Comparison of ENCODE assay signal across 11 cellular contexts in the genomic region with DNA sequence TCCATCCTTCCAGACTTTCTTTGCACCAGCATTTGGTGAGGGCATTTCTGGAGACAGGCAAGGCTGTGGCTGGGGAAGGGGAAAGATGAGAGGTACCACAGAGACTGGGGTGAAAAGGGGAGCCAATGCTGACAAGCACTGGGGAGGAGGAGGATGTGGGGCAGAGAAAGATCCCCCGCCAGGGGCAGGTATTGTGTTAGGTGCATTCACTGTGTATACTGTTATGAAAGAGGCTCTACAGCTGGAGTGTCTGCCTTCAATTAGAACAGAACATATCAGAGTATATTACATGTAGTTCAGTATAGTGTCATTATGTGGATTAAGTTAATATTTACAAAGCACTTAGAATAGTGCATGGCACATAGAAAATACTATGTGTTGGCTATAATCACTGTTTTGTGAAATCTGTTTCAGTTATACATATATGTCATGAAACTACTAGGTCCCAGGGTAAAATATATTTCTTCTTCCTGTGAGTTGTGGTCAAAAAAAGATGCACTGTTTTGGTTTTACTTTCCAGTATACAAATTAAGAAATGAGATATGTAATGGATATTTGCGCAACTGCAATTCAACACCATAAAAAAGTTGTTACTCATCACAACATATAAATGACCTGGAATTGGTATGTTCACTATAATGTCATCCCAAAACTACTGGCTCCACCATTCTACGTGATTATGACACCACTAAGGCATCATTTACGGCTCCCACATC. TPM values are rescaled to one million over a fixed set of nuclear protein-coding genes. Genes with fewer than 3 reads are reported as not detected.
A peak's percentile ranks its signal among the peaks of the same experiment; 100 is the strongest.
DNase-seq lines count a peak whose midpoint lies in the region; ATAC-seq and TF ChIP-seq lines count a peak whose summit lies in the region.
"Had no signal": no experiment of that assay in that cellular context is flagged by ENCODE, and none has a peak within 500 bp of the region (broad histone marks: within the 10 kb centered on the region; RNA-seq: fewer than 3 reads in every experiment).

No MANE protein-coding gene starts in this region.

- in situ Hi-C loops in gastrocnemius medialis (cut with MboI; ENCODE audit: low sequenced_read_pairs in 4 of 4): no loop called here

- H3K36me3 Mint-ChIP-seq in T-cell: no peaks in the 10 kb centered on the region

- H3K27me3 Mint-ChIP-seq in T-cell: no peaks in the 10 kb centered on the region
- H3K27me3 Mint-ChIP-seq: stimulated activated naive CD8-positive, alpha-beta T cell treated with anti-CD3 and anti-CD28 coated beads, Interleukin-15, Interleukin-2, amounts not matched to agents 100 ng/mL and 50 ng/mL, for 24 hours had no signal

- H3K4me1 Mint-ChIP-seq in T-cell: peaks cover 31 to 45% (median 34%) of the 10 kb centered on the region in 3 donors

- ATAC-seq in GM18858 (IDR thresholded peaks at IDR 0.05; ENCODE audit: unreplicated experiment) (peak; percentile 72), GM21717 (IDR thresholded peaks at IDR 0.05; ENCODE audit: unreplicated experiment) (peak; percentile 71), HG03439 (IDR thresholded peaks at IDR 0.05; ENCODE audit: unreplicated experiment) (peak; percentile 64), gastrocnemius medialis (no peak), T-cell (replicated peaks in 1 of 4) (no peak)

- POLR2A ChIA-PET in T-cell (lab: Charles Lee): interaction anchor here in 1 of 2 donors (0.6 kb wide), 1 partner anchor 715 kb away, joined by 3 read pairs; no protein-coding TSS in a partner anchor

- TF ChIP-seq POLR2A in gastrocnemius medialis (IDR thresholded peaks at IDR 0.05): no peak

- intact Hi-C loops in gastrocnemius medialis (cut with DNase I; ENCODE audit: low total_unique reads): no loop called here

- H3K4me3 Mint-ChIP-seq in T-cell: no peak overlapping the region
- H3K4me3 Mint-ChIP-seq: stimulated activated naive CD8-positive, alpha-beta T cell treated with anti-CD3 and anti-CD28 coated beads, Interleukin-15, Interleukin-2, amounts not matched to agents 100 ng/mL and 50 ng/mL, for 24 hours had no signal

- TF ChIP-seq CTCF in gastrocnemius medialis (IDR thresholded peaks at IDR 0.05 in 4 of 5, conservative IDR thresholded peaks at IDR 0.05 in 1 of 5): no peak

- no peaks in the 10 kb centered on the region for H3K9me3 Mint-ChIP-seq in T-cell
- H3K9me3 Mint-ChIP-seq: stimulated activated naive CD8-positive, alpha-beta T cell treated with anti-CD3 and anti-CD28 coated beads, Interleukin-15, Interleukin-2, amounts not matched to agents 100 ng/mL and 50 ng/mL, for 24 hours had no signal

- no peak overlapping the region for H3K27ac Mint-ChIP-seq in T-cell
- H3K27ac Mint-ChIP-seq: stimulated activated naive CD8-positive, alpha-beta T cell treated with anti-CD3 and anti-CD28 coated beads, Interleukin-15, Interleukin-2, amounts not matched to agents 100 ng/mL and 50 ng/mL, for 24 hours had no signal

- peaks cover 0 to 33% of the 10 kb centered on the region in 2 donors for H3K4me1 ChIP-seq in gastrocnemius medialis

- H3K27me3 ChIP-seq in gastrocnemius medialis: no peaks in the 10 kb centered on the region

- peak; percentile 63 for DNase-seq in fibroblast of gingiva (ENCODE audit: low read depth)
- no peak for DNase-seq in activated effector memory CD4-positive, alpha-beta T cell treated with Interleukin-2 at 50 U/mL for 16 hours
- DNase-seq in gastrocnemius medialis: no peak
- no peak for DNase-seq in kidney tubule cell (ENCODE audit: low spot score)
- DNase-seq in T-cell: no peak
- DNase-seq: DND-41, retina had no signal

- H3K4me3 ChIP-seq in gastrocnemius medialis: no peak overlapping the region

- CTCF ChIA-PET in T-cell (lab: Charles Lee): no interaction called here

- no peak overlapping the region for H3K27ac ChIP-seq in gastrocnemius medialis

- H3K9me3 ChIP-seq in gastrocnemius medialis: no peaks in the 10 kb centered on the region

- H3K36me3 ChIP-seq in gastrocnemius medialis: no peaks in the 10 kb centered on the region

RNA-seq across cellular contexts. Expression of a gene that starts 8.4 kb away (rescaled TPM):
- 1 to 10 TPM; 3.3 to 5.1 (median 3.8) TPM for total RNA-seq in gastrocnemius medialis
- 10 to 100 TPM; 10.1 to 25.2 (median 19.9) TPM for total RNA-seq in T-cell

RNA-seq across cellular contexts. Expression of a gene that starts 29.7 kb away (rescaled TPM):
- total RNA-seq in gastrocnemius medialis: 10 to 100 TPM; 20.0 to 30.1 (median 27.5) TPM
- total RNA-seq in T-cell: 1 to 10 TPM; 1.2 to 3.5 (median 2.5) TPM

RNA-seq across cellular contexts. Expression of a gene that starts 39.7 kb away (rescaled TPM):
- under 1 TPM in 2 of 4 donors, not detected in 2; 0.29 to 0.46 TPM for total RNA-seq in gastrocnemius medialis
- 1 to 10 TPM in 2 of 5 donors, under 1 TPM in 3; 0.66 to 1.6 (median 0.98) TPM for total RNA-seq in T-cell

RNA-seq across cellular contexts. Expression of a gene that starts 52.0 kb away (rescaled TPM):
- total RNA-seq in gastrocnemius medialis (under 1 TPM in 2 of 4 donors, not detected in 2; 0.51 to 0.52 TPM), T-cell (10 to 100 TPM in 1 of 5 donors, 1 to 10 TPM in 1, under 1 TPM in 3; 0.26 to 11.0 (median 0.89) TPM)

Comparison
In these comparisons a context has a peak if more than half of its experiments do, and no peak if none do; other contexts are left out.
1. ATAC-seq: peak in GM18858 (single experiment), GM21717 (single experiment) and HG03439 (single experiment); none in gastrocnemius medialis (0 of 2) and T-cell (0 of 4).
2. RNA of a gene that starts 29.7 kb away (total RNA-seq): 20.0 to 30.1 TPM in gastrocnemius medialis; 1.2 to 3.5 TPM in T-cell; every median in the first group is over 4 times any median in the second.